8 cellular contexts compared by ENCODE assay signal in genomic region chr2:11784747-11785610, GRCh38. TPM values are rescaled to one million over a fixed set of nuclear protein-coding genes. Genes with fewer than 3 reads are reported as not detected.
DNase-seq lines count a peak whose midpoint lies in the region; TF ChIP-seq lines count a peak whose summit lies in the region.

No MANE protein-coding gene starts in this region.

- no peak overlapping the region for H3K9ac ChIP-seq in iPS-20b (ENCODE audit: low read depth, low read length)
- H3K9ac ChIP-seq in smooth muscle cell (ENCODE audit: low read depth), result no peak overlapping the region

- peak overlapping the region; percentile 37 for H3K4me3 ChIP-seq in AG09309 (ENCODE audit: control insufficient read depth, low read depth, low read length)
- peak overlapping the region; percentile 73 for H3K4me3 ChIP-seq in iPS-20b (ENCODE audit: low read length)
- peak overlapping the region; percentile 38 for H3K4me3 ChIP-seq in smooth muscle cell

- no peaks in the 10 kb centered on the region for H3K79me2 ChIP-seq in smooth muscle cell (ENCODE audit: low read depth)

- no peak overlapping the region for H2AFZ ChIP-seq in smooth muscle cell (ENCODE audit: low read depth)

- no peaks in the 10 kb centered on the region; the same call in 1 of the 2 replicates for H3K4me1 ChIP-seq in iPS-20b (ENCODE audit: insufficient read depth, low read length)
- no peaks in the 10 kb centered on the region for H3K4me1 ChIP-seq in smooth muscle cell (ENCODE audit: low read depth)

- WGBS in smooth muscle cell (ENCODE audit: low lambda C conversion rate), result 31% methylated on average over 48 of the region's 50 CpGs

- in situ Hi-C loops in T47D (cut with HindIII; ENCODE audit: low pct_unique_long_range_greater_than_20kb, low sequenced_read_pairs), result no loop called here

- H3K36me3 ChIP-seq in iPS-20b (ENCODE audit: insufficient read depth, low read depth, low read length) (peaks cover 19% of the 10 kb centered on the region; the same call in 1 of the 2 replicates), smooth muscle cell (ENCODE audit: low read depth) (peaks cover 3% of the 10 kb centered on the region)

- POLR2A ChIA-PET in HEK293T (lab: Yijun Ruan, JAX), result no interaction called here

- peaks cover 12% of the 10 kb centered on the region for H4K20me1 ChIP-seq in smooth muscle cell (ENCODE audit: low read depth)

- 0 out of 2 replicates have a peak, but pooled peaks cover 6% of the 10 kb centered on the region for H3K27me3 ChIP-seq in iPS-20b (ENCODE audit: insufficient read depth, low read length)
- no peaks in the 10 kb centered on the region for H3K27me3 ChIP-seq in smooth muscle cell (ENCODE audit: low read depth)

- peak overlapping the region; percentile 75 for H3K4me2 ChIP-seq in smooth muscle cell

- DNase-seq in AG09309 (ENCODE audit: low read depth) (no peak), HEK293T (ENCODE audit: extremely low spot score) (peak; percentile 86), T47D (ENCODE audit: low read depth in 1 of 2, low spot score in 1 of 2) (peak; percentile 20 to 43), smooth muscle cell (lab: John Stamatoyannopoulos, UW; ENCODE audit: unreplicated experiment) (peak; percentile 72), NCI-H128 (lab: John Stamatoyannopoulos, UW; ENCODE audit: unreplicated experiment) (no peak), NCI-H774 (lab: John Stamatoyannopoulos, UW) (no peak)

- no peak overlapping the region for H3K27ac ChIP-seq in VCaP
- no peak overlapping the region for H3K27ac ChIP-seq in iPS-20b (ENCODE audit: low read length)
- H3K27ac ChIP-seq in smooth muscle cell (ENCODE audit: low read depth), result no peak overlapping the region

- no peaks in the 10 kb centered on the region for H3K9me3 ChIP-seq in iPS-20b (ENCODE audit: insufficient read depth, low read depth, low read length)
- H3K9me3 ChIP-seq in smooth muscle cell (replicated peaks; ENCODE audit: low read depth), result no peaks in the 10 kb centered on the region

- no peaks in the 10 kb centered on the region for H3F3A ChIP-seq in smooth muscle cell (ENCODE audit: low read depth)

- CTCF ChIA-PET in HEK293T (lab: Yijun Ruan, JAX), result interaction anchor here (0.6 to 2.0 kb wide), 13 partner anchors 10 to 534 kb away, joined by 3 to 8 read pairs (median 4); no protein-coding TSS in a partner anchor

- TF ChIP-seq CTCF in AG09309 (IDR thresholded peaks at IDR 0.05; ENCODE audit: control insufficient read depth, insufficient read depth, low read depth, low read length, missing control alignments), result peak; percentile 91
- TF ChIP-seq CTCF in VCaP (conservative IDR thresholded peaks at IDR 0.05), result peak; percentile 94
- peak; percentile 95 for TF ChIP-seq CTCF in smooth muscle cell (IDR thresholded peaks at IDR 0.05; ENCODE audit: borderline replicate concordance, insufficient read depth, poor library complexity, severe bottlenecking)

TF ChIP-seq in HEK293T, 16 proteins besides CTCF, POLR2A, EP300 and RAD21:
- TF ChIP-seq FOXM1 (IDR thresholded peaks at IDR 0.05; ENCODE audit: borderline replicate concordance) (no peak), NFRKB (IDR thresholded peaks at IDR 0.05) (no peak), SUZ12 (IDR thresholded peaks at IDR 0.05) (no peak)

RNA-seq across cellular contexts. Expression of gene LPIN1, which starts 38.5 kb away (rescaled TPM):
- total RNA-seq in smooth muscle cell, result 13.8 and 23.4 TPM in 2 replicates
- polyA plus RNA-seq in smooth muscle cell, result 11.7 and 17.9 TPM in 2 replicates

Comparison
In these comparisons a context has a peak if more than half of its experiments do, and no peak if none do; other contexts are left out.
1. DNase-seq: peak in HEK293T (single experiment), T47D (2 of 2) and smooth muscle cell (single experiment); none in AG09309 (single experiment), NCI-H128 (single experiment) and NCI-H774 (single experiment).
2. Peak in every context shown above with its lines, with median percentiles within 50 percentile points of each other: H3K4me3 ChIP-seq and CTCF ChIP-seq.